ENCODE assay signal across 8 cellular contexts in the genomic region with DNA sequence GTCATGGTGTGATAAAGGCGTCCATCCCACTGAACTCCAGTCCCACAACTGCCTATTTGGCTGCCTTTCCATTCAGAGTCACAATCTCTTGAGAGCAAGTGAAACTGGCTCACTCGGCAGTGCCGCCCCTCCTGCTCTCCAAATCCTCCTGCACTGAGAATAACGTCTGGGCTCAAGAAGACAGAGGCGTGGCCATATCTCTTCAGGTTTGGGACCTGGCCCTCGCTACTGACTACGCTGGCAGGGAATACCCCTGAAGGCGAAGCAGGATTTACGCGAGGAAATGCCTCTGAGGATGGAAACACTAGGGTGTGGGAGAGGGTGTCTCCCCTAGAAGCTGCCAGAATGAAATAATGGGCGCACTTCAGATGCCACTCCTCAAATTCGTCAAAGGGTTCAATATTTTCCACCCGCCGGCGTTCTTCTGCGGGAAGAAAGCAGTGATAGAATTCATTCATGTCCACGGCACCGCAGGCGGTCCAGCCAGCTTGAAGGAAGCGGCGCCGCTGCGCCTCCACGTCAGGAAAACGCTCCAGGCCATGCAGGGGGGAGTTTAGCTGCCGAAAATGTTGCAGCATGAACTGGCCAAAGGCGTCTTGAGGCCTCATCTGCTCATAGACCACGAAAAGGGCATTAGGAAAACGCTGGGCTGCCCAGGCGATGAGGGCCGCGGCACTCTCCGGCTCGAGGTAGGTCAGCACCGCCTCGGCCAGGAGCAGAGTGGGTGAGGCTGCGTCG. TPM values are rescaled to one million over a fixed set of nuclear protein-coding genes. Genes with fewer than 3 reads are reported as not detected.
DNase-seq lines count a peak whose midpoint lies in the region; ATAC-seq and TF ChIP-seq lines count a peak whose summit lies in the region.

No MANE protein-coding gene starts in this region.

- peaks cover 7% of the 10 kb centered on the region for H3K27me3 Mint-ChIP-seq in activated naive CD4-positive, alpha-beta T cell treated with anti-CD3 and anti-CD28 coated beads, Interleukin-2, amount 10 ng/mL, durations not matched to agents 7 days and 5 days

- peaks cover 35% of the 10 kb centered on the region for H3K4me1 Mint-ChIP-seq in activated naive CD4-positive, alpha-beta T cell treated with anti-CD3 and anti-CD28 coated beads, Interleukin-2, amount 10 ng/mL, durations not matched to agents 7 days and 5 days

- peak overlapping the region; percentile 92 for H3K27ac ChIP-seq in HEK293 (ENCODE audit: extremely low read depth, low read depth, low read length)
- peak overlapping the region; percentile 95 for H3K27ac ChIP-seq in cardiac muscle cell

- peaks cover 8% of the 10 kb centered on the region for H3K27me3 ChIP-seq in cardiac muscle cell

- no peak for TF ChIP-seq CTCF in AG10803 (conservative IDR thresholded peaks at IDR 0.05; ENCODE audit: low read length)
- TF ChIP-seq CTCF in HEK293 (tag by site-specific recombination; IDR thresholded peaks at IDR 0.05): no peak
- no peak for TF ChIP-seq CTCF in cardiac muscle cell (IDR thresholded peaks at IDR 0.05; ENCODE audit: low read depth, low read length)

- no peaks in the 10 kb centered on the region for H3K9me3 Mint-ChIP-seq in activated naive CD4-positive, alpha-beta T cell treated with anti-CD3 and anti-CD28 coated beads, Interleukin-2, amount 10 ng/mL, durations not matched to agents 7 days and 5 days

- H3K9me3 ChIP-seq in HEK293 (ENCODE audit: control insufficient read depth, insufficient read depth, low read depth, low read length) (no peaks in the 10 kb centered on the region), cardiac muscle cell (ENCODE audit: low read depth) (no peaks in the 10 kb centered on the region)

- POLR2A ChIA-PET in HEK293 (lab: Yijun Ruan, JAX): interaction anchor here (0.6 kb wide), 1 partner anchor 220 kb away, joined by 5 read pairs; no protein-coding TSS in a partner anchor

- CTCF ChIA-PET in HEK293 (lab: Yijun Ruan, JAX): interaction anchor here (0.6 kb wide), 1 partner anchor 87 kb away, joined by 3 read pairs; no protein-coding TSS in a partner anchor
- CTCF ChIA-PET in activated naive CD4-positive, alpha-beta T cell treated with anti-CD3 and anti-CD28 coated beads, Interleukin-2, amount 10 ng/mL, durations not matched to agents 7 days and 5 days (lab: Charles Lee): interaction anchor here (1.4 to 1.8 kb wide), 2 partner anchors 104 to 186 kb away, joined by 3 read pairs; no protein-coding TSS in a partner anchor

- intact Hi-C loops in posterior cingulate gyrus (cut with DNase I): no loop called here

- H3K36me3 Mint-ChIP-seq in activated naive CD4-positive, alpha-beta T cell treated with anti-CD3 and anti-CD28 coated beads, Interleukin-2, amount 10 ng/mL, durations not matched to agents 7 days and 5 days: peaks cover 36% of the 10 kb centered on the region

- H3K4me1 ChIP-seq in HEK293 (ENCODE audit: control insufficient read depth, insufficient read depth, low read length) (peaks cover 4% of the 10 kb centered on the region; the same call in 1 of the 2 replicates), cardiac muscle cell (ENCODE audit: low read depth) (peaks cover 16% of the 10 kb centered on the region)

- no peak for DNase-seq in AG10803 (ENCODE audit: low read depth)
- DNase-seq in activated naive CD4-positive, alpha-beta T cell treated with anti-CD3 and anti-CD28 coated beads, Interleukin-2, amount 10 ng/mL, durations not matched to agents 7 days and 5 days: peak; percentile 26
- DNase-seq in cardiac muscle cell (ENCODE audit: low read depth in 1 of 2, low spot score in 1 of 2): peak in 1 of 2 donors; percentile 7
- DNase-seq in posterior cingulate gyrus: peak in 7 of 10 donors; percentile 24 to 91 (median 35)

- peak overlapping the region; percentile 93 for H3K4me3 Mint-ChIP-seq in activated naive CD4-positive, alpha-beta T cell treated with anti-CD3 and anti-CD28 coated beads, Interleukin-2, amount 10 ng/mL, durations not matched to agents 7 days and 5 days

- ATAC-seq in GM18858 (IDR thresholded peaks at IDR 0.05; ENCODE audit: unreplicated experiment) (no peak), HG03521 (IDR thresholded peaks at IDR 0.05; ENCODE audit: unreplicated experiment) (no peak), GM21737 (IDR thresholded peaks at IDR 0.05; ENCODE audit: unreplicated experiment) (no peak)

- H3K36me3 ChIP-seq in HEK293 (ENCODE audit: control insufficient read depth in 2 of 2, insufficient read depth in 1 of 2, low read length in 2 of 2): peaks cover 0 to 18% of the 10 kb centered on the region in 2 experiments; a peak in 1 of 3 replicates
- H3K36me3 ChIP-seq in cardiac muscle cell: no peaks in the 10 kb centered on the region

- H3K4me3 ChIP-seq in AG10803 (ENCODE audit: low read length): peak overlapping the region; percentile 85
- H3K4me3 ChIP-seq in HEK293 (ENCODE audit: low read depth, low read length): peak overlapping the region; percentile 70
- peak overlapping the region; percentile 84 for H3K4me3 ChIP-seq in cardiac muscle cell

- peak overlapping the region; percentile 100 for H3K27ac Mint-ChIP-seq in activated naive CD4-positive, alpha-beta T cell treated with anti-CD3 and anti-CD28 coated beads, Interleukin-2, amount 10 ng/mL, durations not matched to agents 7 days and 5 days

TF ChIP-seq in HEK293, 187 proteins besides CTCF, POLR2A, EP300 and RAD21:
- TF ChIP-seq WT1 (tag by site-specific recombination; IDR thresholded peaks at IDR 0.05) (no peak), SETDB1 (IDR thresholded peaks at IDR 0.05; ENCODE audit: insufficient read length, low read length) (no peak), ZNF23 (tag by site-specific recombination; IDR thresholded peaks at IDR 0.05; ENCODE audit: borderline replicate concordance) (no peak), ZNF571 (tag by site-specific recombination; IDR thresholded peaks at IDR 0.05) (no peak), KLF9 (tag by site-specific recombination; IDR thresholded peaks at IDR 0.05; ENCODE audit: low read depth) (no peak), ZSCAN23 (tag by site-specific recombination; IDR thresholded peaks at IDR 0.05) (no peak)

RNA-seq across cellular contexts. Expression of a gene that starts 1.0 kb away (rescaled TPM):
- 5.3 and 8.2 TPM in 2 replicates for total RNA-seq in cardiac muscle cell
- polyA plus RNA-seq in cardiac muscle cell: 7.7 and 11.6 TPM in 2 replicates

RNA-seq across cellular contexts. Expression of a gene that starts 27.3 kb away (rescaled TPM):
- total RNA-seq in cardiac muscle cell: not detected in 2 replicates
- polyA plus RNA-seq in cardiac muscle cell: not detected in 2 replicates

RNA-seq across cellular contexts. Expression of a gene that starts 41.5 kb away (rescaled TPM):
- 27.1 and 29.8 TPM in 2 replicates for total RNA-seq in cardiac muscle cell
- 10.9 and 13.7 TPM in 2 replicates for polyA plus RNA-seq in cardiac muscle cell

RNA-seq across cellular contexts. Expression of a gene that starts 41.5 kb away (rescaled TPM):
- 7.1 and 10.7 TPM in 2 replicates for total RNA-seq in cardiac muscle cell
- 16.3 and 19.1 TPM in 2 replicates for polyA plus RNA-seq in cardiac muscle cell
